ENCODE assay signal across 16 cellular contexts in the genomic region with DNA sequence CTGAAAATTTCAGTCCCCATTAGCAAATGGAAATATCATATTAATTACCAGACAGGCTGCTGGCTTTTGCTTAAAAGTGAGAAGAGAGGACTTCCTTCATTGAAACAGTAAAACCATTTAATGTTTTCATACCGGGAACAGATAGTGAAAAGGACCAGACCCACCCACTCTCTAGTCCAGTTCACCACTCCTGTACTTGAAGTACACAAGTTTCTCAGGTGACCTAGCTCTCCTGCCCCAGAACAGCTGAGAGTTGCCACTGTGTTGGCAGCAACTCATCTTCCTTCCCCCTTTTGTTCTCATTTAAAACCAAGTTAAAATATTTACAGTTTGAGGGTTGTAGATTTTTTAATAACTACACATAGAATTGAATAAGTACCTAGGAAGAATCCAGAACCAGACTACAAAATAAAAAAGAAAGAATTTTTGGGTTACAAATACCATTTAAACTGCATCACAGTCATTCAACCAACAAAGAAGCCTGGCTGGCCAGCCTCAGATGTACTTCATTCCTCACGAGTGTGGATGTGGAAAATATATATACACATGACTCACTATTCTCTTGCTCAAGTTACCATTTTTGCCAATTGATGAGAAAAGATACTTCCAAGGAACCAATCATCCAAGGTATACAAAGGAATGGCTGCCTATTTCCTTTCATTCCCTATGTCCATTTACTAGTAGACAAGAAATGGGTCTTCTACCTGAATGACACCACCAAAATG.
DNase-seq lines count a peak whose midpoint lies in the region; ATAC-seq, FAIRE-seq and TF ChIP-seq lines count a peak whose summit lies in the region.
"Had no signal": no experiment of that assay in that cellular context is flagged by ENCODE, and none has a peak within 500 bp of the region (broad histone marks: within the 10 kb centered on the region; RNA-seq: fewer than 3 reads in every experiment).

No MANE protein-coding gene starts in this region.

- H3K27ac Mint-ChIP-seq in astrocyte (ENCODE audit: unreplicated experiment): peak overlapping the region; percentile 94
- H3K27ac Mint-ChIP-seq: CD4-positive, alpha-beta T cell had no signal

- H3K4me3 Mint-ChIP-seq in astrocyte (ENCODE audit: unreplicated experiment): peak overlapping the region; percentile 50
- H3K4me3 Mint-ChIP-seq: CD4-positive, alpha-beta T cell had no signal

- H3K27me3 Mint-ChIP-seq in astrocyte (ENCODE audit: low read depth, unreplicated experiment): no peaks in the 10 kb centered on the region
- H3K27me3 Mint-ChIP-seq: CD4-positive, alpha-beta T cell had no signal

- intact Hi-C loops in lower leg skin (cut with DNase I; ENCODE audit: low total_unique reads): no loop called here

- H3K9me3 Mint-ChIP-seq in astrocyte (ENCODE audit: unreplicated experiment): no peaks in the 10 kb centered on the region
- H3K9me3 Mint-ChIP-seq: CD4-positive, alpha-beta T cell had no signal

- peaks cover 13% of the 10 kb centered on the region for H3K4me1 Mint-ChIP-seq in astrocyte (ENCODE audit: low read depth, unreplicated experiment)

- H3K36me3 ChIP-seq in BJ (ENCODE audit: control insufficient read depth, insufficient read depth, low read length) (no peaks in the 10 kb centered on the region), astrocyte (ENCODE audit: insufficient read depth, low read length) (no peaks in the 10 kb centered on the region), kidney epithelial cell (ENCODE audit: control insufficient read depth, insufficient read depth, low read length) (no peaks in the 10 kb centered on the region)
- H3K36me3 ChIP-seq: gastrocnemius medialis, left ventricle myocardium inferior had no signal

- H2AFZ ChIP-seq in astrocyte (ENCODE audit: low read depth, low read length): peak overlapping the region; percentile 23

- CTCF ChIA-PET in BJ (lab: Yijun Ruan, JAX): no interaction called here

- peak overlapping the region; percentile 9 for H3K9ac ChIP-seq in astrocyte (ENCODE audit: low read length)

- WGBS in lower leg skin, 2 donors: 59 to 61% methylated on average over 2 of the region's 2 CpGs

- no peak for TF ChIP-seq POLR2A in lower leg skin (IDR thresholded peaks at IDR 0.05)

- ATAC-seq in HG02852 (IDR thresholded peaks at IDR 0.05; ENCODE audit: unreplicated experiment): peak; percentile 74
- ATAC-seq: gastrocnemius medialis, HepG2 had no signal

- H4K20me1 ChIP-seq in astrocyte (ENCODE audit: insufficient read depth, low read length): peaks cover 12% of the 10 kb centered on the region

- no peak overlapping the region for H3K4me3 ChIP-seq in BJ (ENCODE audit: low read depth, low read length)
- H3K4me3 ChIP-seq in astrocyte (ENCODE audit: insufficient read depth, low read depth, low read length): no peak overlapping the region
- no peak overlapping the region for H3K4me3 ChIP-seq in kidney epithelial cell (ENCODE audit: low read depth, low read length)
- no peak overlapping the region for H3K4me3 ChIP-seq in lower leg skin (ENCODE audit: low read depth, poor library complexity, severe bottlenecking)
- H3K4me3 ChIP-seq: gastrocnemius medialis, left ventricle myocardium inferior had no signal

- H3K9me3 ChIP-seq in astrocyte (ENCODE audit: insufficient read depth, low read depth, low read length): no peaks in the 10 kb centered on the region
- H3K9me3 ChIP-seq: gastrocnemius medialis, left ventricle myocardium inferior had no signal

- peak overlapping the region; percentile 25 for H3K4me2 ChIP-seq in astrocyte (ENCODE audit: low read length)

- TF ChIP-seq CTCF in BJ (IDR thresholded peaks at IDR 0.05; ENCODE audit: insufficient read depth, low read depth, low read length) (no peak), astrocyte (IDR thresholded peaks at IDR 0.05; ENCODE audit: insufficient read depth, low read depth, low read length) (no peak), kidney epithelial cell (IDR thresholded peaks at IDR 0.05; ENCODE audit: insufficient read depth, low read length, poor library complexity, severe bottlenecking) (no peak), lower leg skin (IDR thresholded peaks at IDR 0.05) (no peak)

- no peak for FAIRE-seq in astrocyte (lab: Jason Lieb, UNC)
- FAIRE-seq: HepG2, TTC549 had no signal

- peak; percentile 42 for DNase-seq in BJ (ENCODE audit: low read depth)
- DNase-seq in astrocyte (ENCODE audit: low read depth): peak; percentile 86
- DNase-seq in kidney epithelial cell (ENCODE audit: low read depth): peak; percentile 58
- DNase-seq in lower leg skin (ENCODE audit: low spot score in 2 of 2): no peak
- no peak for DNase-seq in Ammon's horn (ENCODE audit: low spot score)
- no peak for DNase-seq in G401 (ENCODE audit: low spot score)
- no peak for DNase-seq in activated naive CD4-positive, alpha-beta T cell (lab: John Stamatoyannopoulos, UW)
- DNase-seq: CD4-positive, alpha-beta T cell; gastrocnemius medialis; left ventricle myocardium inferior; NCI-H187 treated with DMSO at 0.1 percent for 48 hours; nucleus accumbens; stimulated activated CD4-positive, alpha-beta T cell treated with anti-CD3 and anti-CD28 coated beads, Interleukin-4, amount 100 ng/mL, for 1 hour had no signal

- H3K79me2 ChIP-seq in astrocyte (ENCODE audit: insufficient read depth, low read length): no peaks in the 10 kb centered on the region

- no peaks in the 10 kb centered on the region for H3K27me3 ChIP-seq in BJ (ENCODE audit: control insufficient read depth, insufficient read depth, low read length)
- H3K27me3 ChIP-seq in astrocyte (ENCODE audit: insufficient read depth, low read length): no peaks in the 10 kb centered on the region
- no peaks in the 10 kb centered on the region for H3K27me3 ChIP-seq in kidney epithelial cell (ENCODE audit: control insufficient read depth, insufficient read depth, low read length)
- H3K27me3 ChIP-seq: gastrocnemius medialis had no signal

- in situ Hi-C loops in G401 (cut with HindIII; ENCODE audit: low sequenced_read_pairs): no loop called here

- H3K4me1 ChIP-seq in astrocyte (ENCODE audit: insufficient read depth, low read length): peaks cover 7% of the 10 kb centered on the region

- no peaks in the 10 kb centered on the region for H3K36me3 Mint-ChIP-seq in astrocyte (ENCODE audit: low read depth, unreplicated experiment)

- POLR2A ChIA-PET in BJ (lab: Charles Lee): no interaction called here

- H3K27ac ChIP-seq in astrocyte (ENCODE audit: low read depth, low read length): peak overlapping the region; percentile 71
- H3K27ac ChIP-seq: gastrocnemius medialis, left ventricle myocardium inferior had no signal

Comparison
In these comparisons a context has a peak if more than half of its experiments do, and no peak if none do; other contexts are left out.
1. DNase-seq: peak in BJ (single experiment), astrocyte (single experiment) and kidney epithelial cell (single experiment); none in lower leg skin (0 of 2), Ammon's horn (single experiment), G401 (single experiment) and activated naive CD4-positive, alpha-beta T cell (0 of 4).